19 cellular contexts compared by ENCODE assay signal in genomic region chr18:41146301-41146700, GRCh38.
A peak's percentile ranks its signal among the peaks of the same experiment; 100 is the strongest.
DNase-seq lines count a peak whose midpoint lies in the region; ATAC-seq and TF ChIP-seq lines count a peak whose summit lies in the region.
"Had no signal": no experiment of that assay in that cellular context is flagged by ENCODE, and none has a peak within 500 bp of the region (broad histone marks: within the 10 kb centered on the region; RNA-seq: fewer than 3 reads in every experiment).

No MANE protein-coding gene starts in this region.

- H3K9me3 Mint-ChIP-seq in endothelial cell (ENCODE audit: unreplicated experiment) (no peaks in the 10 kb centered on the region), progenitor cell of endocrine pancreas (ENCODE audit: low read depth) (peaks cover 2% of the 10 kb centered on the region)

- H3K27ac Mint-ChIP-seq in endothelial cell (ENCODE audit: unreplicated experiment) = no peak overlapping the region
- H3K27ac Mint-ChIP-seq in progenitor cell of endocrine pancreas = peak overlapping the region; percentile 46
- H3K27ac Mint-ChIP-seq: activated T-cell treated with anti-CD3 and anti-CD28 coated beads, Interleukin-2, amount 50 U/mL, for 24 hours; IgD-negative memory B cell; naive thymus-derived CD4-positive, alpha-beta T cell had no signal

- H3K36me3 Mint-ChIP-seq in endothelial cell (ENCODE audit: low read depth, unreplicated experiment) = no peaks in the 10 kb centered on the region
- no peaks in the 10 kb centered on the region for H3K36me3 Mint-ChIP-seq in progenitor cell of endocrine pancreas (ENCODE audit: insufficient read depth)
- H3K36me3 Mint-ChIP-seq: IgD-negative memory B cell; naive thymus-derived CD4-positive, alpha-beta T cell had no signal

- H3K4me3 Mint-ChIP-seq in endothelial cell (ENCODE audit: unreplicated experiment) (no peak overlapping the region), progenitor cell of endocrine pancreas (ENCODE audit: low read depth) (no peak overlapping the region)
- H3K4me3 Mint-ChIP-seq: activated T-cell treated with anti-CD3 and anti-CD28 coated beads, Interleukin-2, amount 50 U/mL, for 24 hours; IgD-negative memory B cell; naive thymus-derived CD4-positive, alpha-beta T cell had no signal

- peak; percentile 39 for DNase-seq in NCI-H2107 treated with DMSO at 0.1 percent for 48 hours (lab: John Stamatoyannopoulos, UW; ENCODE audit: unreplicated experiment)
- DNase-seq in NCI-H2107 (lab: John Stamatoyannopoulos, UW) = no peak
- peak; percentile 61 for DNase-seq in NCI-H69 (lab: John Stamatoyannopoulos, UW)
- peak; percentile 9 for DNase-seq in endothelial cell (ENCODE audit: low spot score)
- DNase-seq in progenitor cell of endocrine pancreas (ENCODE audit: low spot score, unreplicated experiment) = no peak
- DNase-seq in stimulated activated CD4-positive, alpha-beta T cell treated with anti-CD3 and anti-CD28 coated beads, Interleukin-12 subunit alpha, Interleukin-12 subunit beta, amount 100 ng/mL, for 4 hours = no peak
- no peak for DNase-seq in kidney tubule cell (ENCODE audit: low spot score)
- DNase-seq: activated T-cell treated with anti-CD3 and anti-CD28 coated beads, Interleukin-2, amount 50 U/mL, for 24 hours; adrenal gland; EL; GM23248; MG63; naive thymus-derived CD4-positive, alpha-beta T cell; NCI-H2029; NCI-H524 treated with DMSO at 0.1 percent for 48 hours; SHP77 had no signal

- peaks cover 9% of the 10 kb centered on the region for H3K4me1 Mint-ChIP-seq in endothelial cell (ENCODE audit: unreplicated experiment)
- H3K4me1 Mint-ChIP-seq in progenitor cell of endocrine pancreas (ENCODE audit: low read depth) = peaks cover 21% of the 10 kb centered on the region
- H3K4me1 Mint-ChIP-seq: naive thymus-derived CD4-positive, alpha-beta T cell had no signal

- H3K27me3 Mint-ChIP-seq in endothelial cell (ENCODE audit: unreplicated experiment) (no peaks in the 10 kb centered on the region), progenitor cell of endocrine pancreas (no peaks in the 10 kb centered on the region)
- H3K27me3 Mint-ChIP-seq: activated T-cell treated with anti-CD3 and anti-CD28 coated beads, Interleukin-2, amount 50 U/mL, for 24 hours; IgD-negative memory B cell; naive thymus-derived CD4-positive, alpha-beta T cell had no signal

- no peak for ATAC-seq in activated CD4-positive, CD25-positive, alpha-beta regulatory T cell treated with anti-CD3 and anti-CD28 coated beads, Interleukin-2, amount 50 U/mL, for 24 hours
- ATAC-seq: naive thymus-derived CD4-positive, alpha-beta T cell; sciatic nerve had no signal

- TF ChIP-seq CTCF in endothelial cell (IDR thresholded peaks at IDR 0.05; ENCODE audit: unreplicated experiment) (no peak), progenitor cell of endocrine pancreas (IDR thresholded peaks at IDR 0.05; ENCODE audit: unreplicated experiment) (no peak)

Comparison
In these comparisons a context has a peak if more than half of its experiments do, and no peak if none do; other contexts are left out.
1. DNase-seq: peak in NCI-H2107 treated with DMSO at 0.1 percent for 48 hours (single experiment), NCI-H69 (single experiment) and endothelial cell (single experiment); none in NCI-H2107 (single experiment), progenitor cell of endocrine pancreas (single experiment), stimulated activated CD4-positive, alpha-beta T cell treated with anti-CD3 and anti-CD28 coated beads, Interleukin-12 subunit alpha, Interleukin-12 subunit beta, amount 100 ng/mL, for 4 hours (single experiment) and kidney tubule cell (single experiment).